ENCODE assay signal across 24 cellular contexts in genomic region chr11:66310324-66310723, GRCh38. TPM values are rescaled to one million over a fixed set of nuclear protein-coding genes. Genes with fewer than 3 reads are reported as not detected.
DNase-seq lines count a peak whose midpoint lies in the region; ATAC-seq, FAIRE-seq and TF ChIP-seq lines count a peak whose summit lies in the region.
"Had no signal": no experiment of that assay in that cellular context is flagged by ENCODE, and none has a peak within 500 bp of the region (broad histone marks: within the 10 kb centered on the region; RNA-seq: fewer than 3 reads in every experiment).

No MANE protein-coding gene starts in this region.

- H3K4me3 ChIP-seq in astrocyte (ENCODE audit: insufficient read depth, low read depth, low read length) = no peak overlapping the region
- no peak overlapping the region for H3K4me3 ChIP-seq in endodermal cell (ENCODE audit: low read length)
- no peak overlapping the region for H3K4me3 ChIP-seq in osteoblast (ENCODE audit: insufficient read depth, low read length)
- H3K4me3 ChIP-seq: A549, HAP-1 had no signal

- no peaks in the 10 kb centered on the region for H3K27me3 ChIP-seq in astrocyte (ENCODE audit: insufficient read depth, low read length)
- no peaks in the 10 kb centered on the region for H3K27me3 ChIP-seq in endodermal cell (ENCODE audit: control insufficient read depth, insufficient read depth, low read length, poor library complexity, severe bottlenecking)
- H3K27me3 ChIP-seq in osteoblast (ENCODE audit: insufficient read depth, low read length) = peaks cover 1% of the 10 kb centered on the region
- H3K27me3 ChIP-seq: BE2C had no signal

- no peak for ATAC-seq in natural killer cell treated with Interleukin-12 subunit alpha and Interleukin-12 subunit beta and Interleukin-15 and Interleukin-18, amount 100 ng/mL, for 72 hours
- ATAC-seq in natural killer cell = no peak
- no peak for ATAC-seq in Right ventricle myocardium inferior
- ATAC-seq: A549 had no signal

- H3K79me2 ChIP-seq in astrocyte (ENCODE audit: insufficient read depth, low read length) (peaks cover 17% of the 10 kb centered on the region), osteoblast (ENCODE audit: insufficient read depth, low read length) (peaks cover 19% of the 10 kb centered on the region)

- H3K27ac Mint-ChIP-seq in natural killer cell treated with Interleukin-12 subunit alpha and Interleukin-12 subunit beta and Interleukin-15 and Interleukin-18, amount 100 ng/mL, for 72 hours = no peak overlapping the region
- no peak overlapping the region for H3K27ac Mint-ChIP-seq in natural killer cell
- H3K27ac Mint-ChIP-seq in astrocyte (ENCODE audit: unreplicated experiment) = peak overlapping the region; percentile 18
- no peak overlapping the region for H3K27ac Mint-ChIP-seq in endodermal cell
- H3K27ac Mint-ChIP-seq in activated T-cell treated with anti-CD3 and anti-CD28 coated beads, Interleukin-2, amount 50 U/mL, for 24 hours = no peak overlapping the region
- H3K27ac Mint-ChIP-seq: CD4-positive, alpha-beta memory T cell; HFFc6 had no signal

- H2AFZ ChIP-seq in astrocyte (ENCODE audit: low read depth, low read length) = no peak overlapping the region
- H2AFZ ChIP-seq in osteoblast (ENCODE audit: low read length) = no peak overlapping the region

- no peaks in the 10 kb centered on the region for H3K9me3 ChIP-seq in astrocyte (ENCODE audit: insufficient read depth, low read depth, low read length)
- H3K9me3 ChIP-seq in endodermal cell (ENCODE audit: control insufficient read depth, low read length) = no peaks in the 10 kb centered on the region
- no peaks in the 10 kb centered on the region for H3K9me3 ChIP-seq in osteoblast (ENCODE audit: low read depth, low read length)
- H3K9me3 ChIP-seq: A549, BE2C, HAP-1 had no signal

- H3K36me3 Mint-ChIP-seq in natural killer cell treated with Interleukin-12 subunit alpha and Interleukin-12 subunit beta and Interleukin-15 and Interleukin-18, amount 100 ng/mL, for 72 hours = no peaks in the 10 kb centered on the region
- H3K36me3 Mint-ChIP-seq in natural killer cell (no peaks in the 10 kb centered on the region), astrocyte (ENCODE audit: low read depth, unreplicated experiment) (no peaks in the 10 kb centered on the region), endodermal cell (ENCODE audit: low read depth) (no peaks in the 10 kb centered on the region)
- H3K36me3 Mint-ChIP-seq in activated T-cell treated with anti-CD3 and anti-CD28 coated beads, Interleukin-2, amount 50 U/mL, for 24 hours (ENCODE audit: low read depth) = no peaks in the 10 kb centered on the region

- H3K4me1 Mint-ChIP-seq in natural killer cell treated with Interleukin-12 subunit alpha and Interleukin-12 subunit beta and Interleukin-15 and Interleukin-18, amount 100 ng/mL, for 72 hours (ENCODE audit: low read depth in 2 of 2) = peaks cover 12 to 14% of the 10 kb centered on the region in 2 donors
- H3K4me1 Mint-ChIP-seq in natural killer cell = peaks cover 11 to 20% of the 10 kb centered on the region in 2 donors
- peaks cover 14% of the 10 kb centered on the region for H3K4me1 Mint-ChIP-seq in astrocyte (ENCODE audit: low read depth, unreplicated experiment)
- peaks cover 5% of the 10 kb centered on the region for H3K4me1 Mint-ChIP-seq in endodermal cell
- peaks cover 31% of the 10 kb centered on the region for H3K4me1 Mint-ChIP-seq in activated T-cell treated with anti-CD3 and anti-CD28 coated beads, Interleukin-2, amount 50 U/mL, for 24 hours (ENCODE audit: low read depth)

- no peaks in the 10 kb centered on the region for H3K36me3 ChIP-seq in astrocyte (ENCODE audit: insufficient read depth, low read length)
- no peaks in the 10 kb centered on the region for H3K36me3 ChIP-seq in endodermal cell (ENCODE audit: control insufficient read depth, insufficient read depth, low read length)
- H3K36me3 ChIP-seq in osteoblast (ENCODE audit: insufficient read depth, low read length) = no peaks in the 10 kb centered on the region
- H3K36me3 ChIP-seq: BE2C, HAP-1 had no signal

- no peak for FAIRE-seq in astrocyte (lab: Jason Lieb, UNC)
- FAIRE-seq: A549, G401.6, GM12892 had no signal

- peaks cover 25% of the 10 kb centered on the region for H3K4me1 ChIP-seq in astrocyte (ENCODE audit: insufficient read depth, low read length)
- H3K4me1 ChIP-seq in endodermal cell (ENCODE audit: control insufficient read depth, insufficient read depth, low read length) = peaks cover 3% of the 10 kb centered on the region
- peaks cover 22% of the 10 kb centered on the region for H3K4me1 ChIP-seq in osteoblast (ENCODE audit: insufficient read depth, low read length)

- intact Hi-C loops in natural killer cell (cut with micrococcal nuclease) (no loop called here), Right ventricle myocardium inferior (cut with DNase I) (loop anchor here (5.0 kb wide), 1 partner anchor 37 kb away; the partner anchor contains the start of genes B4GAT1 and BRMS1)

- peak; percentile 32 for DNase-seq in natural killer cell treated with Interleukin-12 subunit alpha and Interleukin-12 subunit beta and Interleukin-15 and Interleukin-18, amount 100 ng/mL, for 72 hours (ENCODE audit: low spot score)
- DNase-seq in natural killer cell (no peak), astrocyte (ENCODE audit: low read depth) (no peak), endodermal cell (peak; percentile 39), osteoblast (ENCODE audit: insufficient read length, low spot score, missing footprints) (peak; percentile 29), DMS53 treated with DMSO at 0.1 percent for 48 hours (lab: John Stamatoyannopoulos, UW; ENCODE audit: unreplicated experiment) (no peak), Right ventricle myocardium inferior (ENCODE audit: missing footprints) (no peak)
- DNase-seq in activated T-cell treated with anti-CD3 and anti-CD28 coated beads, Interleukin-2, amount 50 U/mL, for 24 hours = no peak
- DNase-seq: 8988T; ACHN; AML-193; BE2C; C1 segment of cervical spinal cord; Calu3; CD4-positive, alpha-beta memory T cell; COR-L47; DMS53; DND-41; HFFc6 had no signal

- H4K20me1 ChIP-seq in astrocyte (ENCODE audit: insufficient read depth, low read length) (peaks cover 7% of the 10 kb centered on the region), osteoblast (ENCODE audit: insufficient read depth, low read length) (peaks cover 11% of the 10 kb centered on the region)

- H3K4me2 ChIP-seq in astrocyte (ENCODE audit: low read length) (no peak overlapping the region), osteoblast (ENCODE audit: insufficient read depth, low read length) (no peak overlapping the region)
- H3K4me2 ChIP-seq: A549 had no signal

- H3K27me3 Mint-ChIP-seq in natural killer cell treated with Interleukin-12 subunit alpha and Interleukin-12 subunit beta and Interleukin-15 and Interleukin-18, amount 100 ng/mL, for 72 hours = peaks cover 2 to 4% of the 10 kb centered on the region in 2 donors
- H3K27me3 Mint-ChIP-seq in natural killer cell (ENCODE audit: low read depth in 2 of 2) (peaks cover 3 to 13% of the 10 kb centered on the region in 2 donors), astrocyte (ENCODE audit: low read depth, unreplicated experiment) (peaks cover 16% of the 10 kb centered on the region), endodermal cell (ENCODE audit: insufficient read depth) (peaks cover 28% of the 10 kb centered on the region)
- no peaks in the 10 kb centered on the region for H3K27me3 Mint-ChIP-seq in activated T-cell treated with anti-CD3 and anti-CD28 coated beads, Interleukin-2, amount 50 U/mL, for 24 hours

- no peak overlapping the region for H3K4me3 Mint-ChIP-seq in natural killer cell treated with Interleukin-12 subunit alpha and Interleukin-12 subunit beta and Interleukin-15 and Interleukin-18, amount 100 ng/mL, for 72 hours
- H3K4me3 Mint-ChIP-seq in natural killer cell (no peak overlapping the region), astrocyte (ENCODE audit: unreplicated experiment) (no peak overlapping the region), endodermal cell (no peak overlapping the region)
- no peak overlapping the region for H3K4me3 Mint-ChIP-seq in activated T-cell treated with anti-CD3 and anti-CD28 coated beads, Interleukin-2, amount 50 U/mL, for 24 hours
- H3K4me3 Mint-ChIP-seq: HFFc6 had no signal

- H3K9ac ChIP-seq in astrocyte (ENCODE audit: low read length) (no peak overlapping the region), endodermal cell (ENCODE audit: extremely low read depth, low read length, poor library complexity, severe bottlenecking) (no peak overlapping the region)

- H3K9me3 Mint-ChIP-seq in natural killer cell treated with Interleukin-12 subunit alpha and Interleukin-12 subunit beta and Interleukin-15 and Interleukin-18, amount 100 ng/mL, for 72 hours = no peaks in the 10 kb centered on the region
- H3K9me3 Mint-ChIP-seq in natural killer cell (no peaks in the 10 kb centered on the region), astrocyte (ENCODE audit: unreplicated experiment) (no peaks in the 10 kb centered on the region), endodermal cell (no peaks in the 10 kb centered on the region)
- no peaks in the 10 kb centered on the region for H3K9me3 Mint-ChIP-seq in activated T-cell treated with anti-CD3 and anti-CD28 coated beads, Interleukin-2, amount 50 U/mL, for 24 hours
- H3K9me3 Mint-ChIP-seq: CD4-positive, alpha-beta memory T cell; HFFc6 had no signal

- 92 to 94% methylated on average over 7 to 8 of the region's 8 CpGs for WGBS in endodermal cell (ENCODE audit: insufficient coverage in 1 of 2, insufficient read length in 1 of 2), 2 experiments

- H3K27ac ChIP-seq in astrocyte (ENCODE audit: low read depth, low read length) (no peak overlapping the region), endodermal cell (ENCODE audit: low read depth, low read length) (no peak overlapping the region), osteoblast (ENCODE audit: low read depth, low read length) (no peak overlapping the region)
- H3K27ac ChIP-seq: A549 had no signal

- TF ChIP-seq CTCF in natural killer cell (IDR thresholded peaks at IDR 0.05) = no peak
- no peak for TF ChIP-seq CTCF in astrocyte (IDR thresholded peaks at IDR 0.05; ENCODE audit: insufficient read depth, low read depth, low read length)
- no peak for TF ChIP-seq CTCF in endodermal cell (conservative IDR thresholded peaks at IDR 0.05)
- no peak for TF ChIP-seq CTCF in osteoblast (IDR thresholded peaks at IDR 0.05; ENCODE audit: extremely low read depth, low read depth, low read length)

RNA-seq across cellular contexts. Expression of gene CD248, which starts 6.5 kb away (rescaled TPM):
- under 1 TPM; 0.10 to 0.59 TPM for total RNA-seq in natural killer cell treated with Interleukin-12 subunit alpha and Interleukin-12 subunit beta and Interleukin-15 and Interleukin-18, amount 100 ng/mL, for 72 hours
- total RNA-seq in natural killer cell (under 1 TPM; 0.23 to 0.40 (median 0.32) TPM), astrocyte (50.9 and 58.8 TPM in 2 replicates), endodermal cell (under 1 TPM; 0.33 to 0.40 TPM), osteoblast (103 and 107 TPM in 2 replicates), Right ventricle myocardium inferior (26.7 TPM)
- polyA plus RNA-seq in endodermal cell (2013, experiment 1 of 2) = 4.7 TPM
- 5.5 TPM for polyA plus RNA-seq in endodermal cell (2013, experiment 2 of 2)
- total RNA-seq: Calu3, H4 had no signal

RNA-seq across cellular contexts. Expression of gene TMEM151A, which starts 18.6 kb away (rescaled TPM):
- not detected for total RNA-seq in natural killer cell treated with Interleukin-12 subunit alpha and Interleukin-12 subunit beta and Interleukin-15 and Interleukin-18, amount 100 ng/mL, for 72 hours
- not detected for total RNA-seq in natural killer cell
- 1.8 and 2.0 TPM in 2 replicates for total RNA-seq in astrocyte
- under 1 TPM in 1 of 2 donors, not detected in 1; 0.20 TPM for total RNA-seq in endodermal cell
- polyA plus RNA-seq in endodermal cell (2013, experiment 1 of 2) = 0.50 TPM
- polyA plus RNA-seq in endodermal cell (2013, experiment 2 of 2) = 0.41 TPM
- 0.29 and 0.36 TPM in 2 replicates for total RNA-seq in osteoblast
- 0.14 TPM for total RNA-seq in Right ventricle myocardium inferior
- total RNA-seq: CD4-positive, alpha-beta memory T cell had no signal
- polyA plus RNA-seq: CD4-positive, alpha-beta memory T cell had no signal

RNA-seq across cellular contexts. Expression of gene YIF1A, which starts 21.4 kb away (rescaled TPM):
- total RNA-seq in natural killer cell treated with Interleukin-12 subunit alpha and Interleukin-12 subunit beta and Interleukin-15 and Interleukin-18, amount 100 ng/mL, for 72 hours = 10 to 100 TPM; 62.7 to 76.1 TPM
- total RNA-seq in natural killer cell = 10 to 100 TPM; 21.9 to 28.5 (median 23.6) TPM
- 129 and 159 TPM in 2 replicates for total RNA-seq in astrocyte
- 10 to 100 TPM; 70.6 to 80.1 TPM for total RNA-seq in endodermal cell
- polyA plus RNA-seq in endodermal cell (2013, experiment 1 of 2) = 55.2 TPM
- polyA plus RNA-seq in endodermal cell (2013, experiment 2 of 2) = 51.0 TPM
- total RNA-seq in osteoblast = 165 and 182 TPM in 2 replicates
- total RNA-seq in Right ventricle myocardium inferior = 48.7 TPM

RNA-seq across cellular contexts. Expression of gene RIN1, which starts 25.9 kb away (rescaled TPM):
- 1 to 10 TPM in 1 of 2 donors, under 1 TPM in 1; 0.43 to 2.1 TPM for total RNA-seq in natural killer cell treated with Interleukin-12 subunit alpha and Interleukin-12 subunit beta and Interleukin-15 and Interleukin-18, amount 100 ng/mL, for 72 hours
- total RNA-seq in natural killer cell = 1 to 10 TPM; 1.3 to 7.9 (median 2.5) TPM
- 8.5 and 12.0 TPM in 2 replicates for total RNA-seq in astrocyte
- total RNA-seq in endodermal cell = 1 to 10 TPM; 2.2 to 2.6 TPM
- 3.6 TPM for polyA plus RNA-seq in endodermal cell (2013, experiment 1 of 2)
- polyA plus RNA-seq in endodermal cell (2013, experiment 2 of 2) = 4.0 TPM
- total RNA-seq in osteoblast = 27.1 and 31.8 TPM in 2 replicates
- total RNA-seq in Right ventricle myocardium inferior = 1.6 TPM

RNA-seq across cellular contexts. Expression of gene CNIH2, which starts 32.3 kb away (rescaled TPM):
- total RNA-seq in natural killer cell treated with Interleukin-12 subunit alpha and Interleukin-12 subunit beta and Interleukin-15 and Interleukin-18, amount 100 ng/mL, for 72 hours = 1 to 10 TPM; 1.2 to 2.6 TPM
- 1 to 10 TPM; 6.3 to 8.8 (median 7.1) TPM for total RNA-seq in natural killer cell
- total RNA-seq in astrocyte = 12.2 and 12.3 TPM in 2 replicates
- 1 to 10 TPM; 3.5 to 3.8 TPM for total RNA-seq in endodermal cell
- 74.4 TPM for polyA plus RNA-seq in endodermal cell (2013, experiment 1 of 2)
- polyA plus RNA-seq in endodermal cell (2013, experiment 2 of 2) = 67.1 TPM
- under 0.01 TPM in 1 of 2 replicates, not detected in the other for total RNA-seq in osteoblast
- total RNA-seq in Right ventricle myocardium inferior = not detected
- polyA plus RNA-seq: CD4-positive, alpha-beta memory T cell had no signal

Comparison
In these comparisons a context has a peak if more than half of its experiments do, and no peak if none do; other contexts are left out.
1. DNase-seq: peak in natural killer cell treated with Interleukin-12 subunit alpha and Interleukin-12 subunit beta and Interleukin-15 and Interleukin-18, amount 100 ng/mL, for 72 hours (single experiment), endodermal cell (single experiment) and osteoblast (single experiment); none in natural killer cell (single experiment), astrocyte (single experiment), DMS53 treated with DMSO at 0.1 percent for 48 hours (single experiment), Right ventricle myocardium inferior (single experiment) and activated T-cell treated with anti-CD3 and anti-CD28 coated beads, Interleukin-2, amount 50 U/mL, for 24 hours (single experiment).
2. RNA of gene CD248, which starts 6.5 kb away (total RNA-seq): 103 to 107 TPM in osteoblast, 50.9 to 58.8 TPM in astrocyte and 26.7 TPM in Right ventricle myocardium inferior (single experiment); 0.10 to 0.59 TPM in natural killer cell treated with Interleukin-12 subunit alpha and Interleukin-12 subunit beta and Interleukin-15 and Interleukin-18, amount 100 ng/mL, for 72 hours, 0.33 to 0.40 TPM in endodermal cell and 0.23 to 0.40 TPM in natural killer cell; every median in the first group is over 10 times any median in the second.